In the genomic region with DNA sequence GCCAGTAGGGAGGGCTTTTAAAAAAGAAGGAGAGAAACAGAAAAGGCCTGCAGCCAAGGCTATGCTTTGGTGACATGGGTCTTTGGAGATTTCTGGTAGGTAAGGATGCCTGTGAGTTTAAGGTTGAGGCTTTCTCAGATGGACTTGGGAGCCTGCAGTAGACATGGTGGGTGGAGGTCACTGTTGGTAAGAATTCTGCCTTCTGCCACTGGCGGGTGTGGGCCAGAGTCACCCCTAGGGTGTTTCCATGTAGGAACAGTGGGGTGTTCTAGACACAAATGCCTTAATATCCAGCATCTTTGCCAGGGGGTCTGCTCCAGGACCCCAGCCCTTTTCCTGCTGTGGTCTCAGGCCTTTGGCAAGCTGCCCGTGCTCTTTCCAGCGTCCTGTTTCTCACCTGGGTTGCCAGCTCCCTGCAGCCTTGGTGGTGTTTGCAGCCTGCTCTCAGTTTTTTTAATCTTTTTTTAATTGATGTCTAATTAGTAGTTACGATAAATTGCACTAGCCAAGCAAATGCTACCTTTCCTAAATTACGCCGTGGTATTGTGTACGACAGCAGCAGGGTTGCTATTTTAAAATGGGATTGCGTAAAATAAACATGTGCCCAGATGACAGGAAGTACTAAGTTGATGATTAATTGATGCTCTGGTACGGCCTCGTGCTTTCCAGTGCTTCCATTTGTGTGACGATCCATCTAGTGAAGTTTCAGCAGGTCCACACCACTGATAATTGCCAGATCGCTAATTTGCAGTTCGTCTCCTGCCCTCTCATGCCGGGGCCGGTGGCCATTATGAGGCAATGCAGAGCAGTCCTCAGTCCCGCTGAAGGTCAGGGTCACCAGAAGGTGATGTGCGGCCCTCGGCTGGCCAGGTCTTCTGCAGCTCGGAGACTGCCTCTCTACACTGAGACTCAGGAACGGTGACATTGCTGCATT, we compare ENCODE assay signal across 8 cellular contexts. TPM values are rescaled to one million over a fixed set of nuclear protein-coding genes. Genes with fewer than 3 reads are reported as not detected.
DNase-seq lines count a peak whose midpoint lies in the region; ATAC-seq, FAIRE-seq and TF ChIP-seq lines count a peak whose summit lies in the region.
"Had no signal": no experiment of that assay in that cellular context is flagged by ENCODE, and none has a peak within 500 bp of the region (broad histone marks: within the 10 kb centered on the region; RNA-seq: fewer than 3 reads in every experiment).

No MANE protein-coding gene starts in this region.

- TF ChIP-seq CTCF in cardiac muscle cell (IDR thresholded peaks at IDR 0.05; ENCODE audit: low read depth, low read length): no peak
- TF ChIP-seq CTCF in thoracic aorta (IDR thresholded peaks at IDR 0.05): no peak

- H3K36me3 ChIP-seq in cardiac muscle cell: no peaks in the 10 kb centered on the region
- H3K36me3 ChIP-seq in thoracic aorta: no peaks in the 10 kb centered on the region

- peak; percentile 20 for FAIRE-seq in HTR-8/SVneo (lab: Jason Lieb, UNC)
- peak; percentile 25 for FAIRE-seq in RCC 7860 (lab: Jason Lieb, UNC)

- H3K4me3 ChIP-seq in cardiac muscle cell (no peak overlapping the region), thoracic aorta (no peak overlapping the region)

- H3K9me3 ChIP-seq in cardiac muscle cell (ENCODE audit: low read depth): no peaks in the 10 kb centered on the region
- no peaks in the 10 kb centered on the region for H3K9me3 ChIP-seq in thoracic aorta

- H3K4me1 ChIP-seq in cardiac muscle cell (ENCODE audit: low read depth) (peaks cover 31% of the 10 kb centered on the region), thoracic aorta (ENCODE audit: control insufficient read depth in 1 of 2, low read depth in 2 of 2) (peaks cover 43 to 72% of the 10 kb centered on the region in 2 donors)

- H3K27me3 ChIP-seq in cardiac muscle cell (no peaks in the 10 kb centered on the region), thoracic aorta (replicated peaks; ENCODE audit: insufficient read depth) (no peaks in the 10 kb centered on the region)

- no peak for DNase-seq in HTR-8/SVneo (ENCODE audit: insufficient read length, low spot score)
- peak; percentile 63 for DNase-seq in RCC 7860 (ENCODE audit: low spot score)
- peak; percentile 81 to 88 for DNase-seq in cardiac muscle cell (ENCODE audit: low read depth in 1 of 2, low spot score in 1 of 2)
- DNase-seq in thoracic aorta (ENCODE audit: low spot score): no peak
- DNase-seq in NCI-H524 treated with DMSO at 0.1 percent for 48 hours (lab: John Stamatoyannopoulos, UW): no peak
- no peak for DNase-seq in DMS114 treated with DMSO at 0.1 percent for 48 hours (lab: John Stamatoyannopoulos, UW; ENCODE audit: unreplicated experiment)
- DNase-seq in NCI-H187 treated with DMSO at 0.1 percent for 48 hours (lab: John Stamatoyannopoulos, UW): no peak
- DNase-seq: OCI-M1 had no signal

- ATAC-seq in thoracic aorta (ENCODE audit: insufficient number of reproducible peaks, low FRiP score, low read depth): peak; percentile 75

- H3K27ac ChIP-seq in cardiac muscle cell (peak overlapping the region; percentile 80), thoracic aorta (peak overlapping the region; percentile 48 to 63)

RNA-seq across cellular contexts. Expression of a gene that starts 35.3 kb away (rescaled TPM):
- 1.9 and 2.9 TPM in 2 replicates for total RNA-seq in cardiac muscle cell
- polyA plus RNA-seq in cardiac muscle cell: 8.4 and 12.5 TPM in 2 replicates
- 1 to 10 TPM in 1 of 2 donors, under 1 TPM in 1; 0.68 to 1.3 TPM for total RNA-seq in thoracic aorta

Comparison
In these comparisons a context has a peak if more than half of its experiments do, and no peak if none do; other contexts are left out.
1. DNase-seq: peak in RCC 7860 (single experiment) and cardiac muscle cell (2 of 2); none in HTR-8/SVneo (single experiment), thoracic aorta (single experiment), NCI-H524 treated with DMSO at 0.1 percent for 48 hours (single experiment), DMS114 treated with DMSO at 0.1 percent for 48 hours (single experiment) and NCI-H187 treated with DMSO at 0.1 percent for 48 hours (single experiment).